ENCODE assay signal across 11 cellular contexts in the genomic region with DNA sequence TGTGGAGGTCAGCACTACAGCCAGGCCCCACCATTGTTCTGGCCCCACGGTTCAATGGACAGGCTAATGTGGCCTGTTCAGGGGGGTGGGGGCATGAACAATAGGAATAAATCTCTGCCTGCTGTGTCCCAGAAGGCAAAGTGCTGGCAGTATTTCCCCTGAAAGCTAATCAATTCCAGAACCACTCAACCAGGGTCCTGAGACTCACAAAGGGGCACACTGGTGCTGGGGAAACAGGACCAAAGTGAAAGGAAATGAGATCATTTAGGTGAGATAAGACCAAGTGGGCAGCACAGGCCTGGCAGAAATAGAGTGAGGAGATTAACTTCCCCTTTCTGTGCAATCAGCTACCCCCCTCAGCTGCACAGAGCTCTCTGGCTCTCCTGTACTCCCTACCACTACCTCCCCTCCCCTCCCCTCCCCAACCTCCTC. TPM values are rescaled to one million over a fixed set of nuclear protein-coding genes. Genes with fewer than 3 reads are reported as not detected.
A peak's percentile ranks its signal among the peaks of the same experiment; 100 is the strongest.
DNase-seq lines count a peak whose midpoint lies in the region; ATAC-seq, FAIRE-seq and TF ChIP-seq lines count a peak whose summit lies in the region.
"Had no signal": no experiment of that assay in that cellular context is flagged by ENCODE, and none has a peak within 500 bp of the region (broad histone marks: within the 10 kb centered on the region; RNA-seq: fewer than 3 reads in every experiment).

No MANE protein-coding gene starts in this region.

- H3K79me2 ChIP-seq in OCI-LY7 (ENCODE audit: insufficient read depth, low read depth, low read length), result no peaks in the 10 kb centered on the region

- BruUV-seq in OCI-LY7 (replicated peaks; lab: Mats Ljungman, UMichigan), result no TSS peak

- H3K27ac ChIP-seq in OCI-LY7 (ENCODE audit: low read depth, low read length, poor library complexity, severe bottlenecking), result peak overlapping the region; percentile 76

- FAIRE-seq in D721Med (lab: Jason Lieb, UNC), result no peak

- H3K36me3 ChIP-seq in OCI-LY7 (ENCODE audit: insufficient read depth, low read length), result no peaks in the 10 kb centered on the region; the same call in 1 of the 2 replicates

- CTCF ChIA-PET in OCI-LY7 (lab: Charles Lee; ENCODE audit: unreplicated experiment), result interaction anchor here (0.5 to 1.6 kb wide), 4 partner anchors 8 to 278 kb away, joined by 3 to 6 read pairs (median 4); no protein-coding TSS in a partner anchor

- POLR2A ChIA-PET in OCI-LY7 (lab: Charles Lee), result interaction anchor here (0.6 to 4.7 kb wide), 8 partner anchors 14 to 589 kb away, joined by 3 to 38 read pairs (median 4); a partner anchor contains a TSS

- no peak overlapping the region for H3K4me3 Mint-ChIP-seq in nephron progenitor cell
- H3K4me3 Mint-ChIP-seq: natural killer cell had no signal

- no peaks in the 10 kb centered on the region for H3K9me3 ChIP-seq in OCI-LY7 (ENCODE audit: low read length)

- H3K4me3 ChIP-seq in OCI-LY7 (ENCODE audit: low read depth, low read length, poor library complexity, severe bottlenecking), result peak overlapping the region; percentile 17

- peak overlapping the region; percentile 74; the same call in 1 of the 2 replicates for H2AFZ ChIP-seq in OCI-LY7 (ENCODE audit: low read length)

- H3K4me1 Mint-ChIP-seq in nephron progenitor cell, result peaks cover 72% of the 10 kb centered on the region

- TF ChIP-seq CTCF in OCI-LY7 (conservative IDR thresholded peaks at IDR 0.05; ENCODE audit: low read length) (no peak), nephron progenitor cell (IDR thresholded peaks at IDR 0.05) (no peak), D721Med (IDR thresholded peaks at IDR 0.05; ENCODE audit: insufficient read depth, missing control alignments) (no peak)

- peak; percentile 87 for DNase-seq in OCI-LY7 (ENCODE audit: low spot score)
- DNase-seq in nephron progenitor cell, result peak; percentile 38
- DNase-seq in HuH-7.5 (ENCODE audit: low spot score), result no peak
- DNase-seq in D721Med (ENCODE audit: insufficient read length, low spot score), result no peak
- DNase-seq in activated CD4-positive, alpha-beta T cell treated with anti-CD3 and anti-CD28 coated beads, Interleukin-2, amount 50 U/mL, for 48 hours, result no peak
- no peak for DNase-seq in stimulated activated CD4-positive, alpha-beta T cell treated with anti-CD3 and anti-CD28 coated beads, Interleukin-15, amount 100 ng/mL, for 24 hours
- DNase-seq: natural killer cell; stimulated activated naive CD4-positive, alpha-beta T cell treated with Interleukin-2 at 50 U/mL for 16 hours had no signal

- H4K20me1 ChIP-seq in OCI-LY7 (ENCODE audit: insufficient read depth, low read length), result no peaks in the 10 kb centered on the region

- peaks cover 15% of the 10 kb centered on the region for H3K9me3 Mint-ChIP-seq in nephron progenitor cell
- H3K9me3 Mint-ChIP-seq: natural killer cell had no signal

- H3K4me1 ChIP-seq in OCI-LY7 (ENCODE audit: insufficient read depth, low read length, poor library complexity, severe bottlenecking), result peaks cover 63% of the 10 kb centered on the region

- no peaks in the 10 kb centered on the region for H3K9me2 ChIP-seq in OCI-LY7 (ENCODE audit: insufficient read depth, low read length)

- H3K27ac Mint-ChIP-seq in nephron progenitor cell, result peak overlapping the region; percentile 32
- H3K27ac Mint-ChIP-seq: natural killer cell had no signal

- intact Hi-C loops in OCI-LY7 (cut with micrococcal nuclease; ENCODE audit: unreplicated experiment), result loop anchor here (5.0 to 10.0 kb wide), 2 partner anchors 378 to 595 kb away; a partner anchor contains a TSS

- no peaks in the 10 kb centered on the region for H3K27me3 Mint-ChIP-seq in nephron progenitor cell (ENCODE audit: low read depth, poor library complexity)

- peaks cover 4% of the 10 kb centered on the region for H3K36me3 Mint-ChIP-seq in nephron progenitor cell (ENCODE audit: low read depth)
- H3K36me3 Mint-ChIP-seq: natural killer cell had no signal

- ATAC-seq in GM19035 (IDR thresholded peaks at IDR 0.05; ENCODE audit: unreplicated experiment) (peak; percentile 40), HG02943 (IDR thresholded peaks at IDR 0.05; ENCODE audit: low read depth, unreplicated experiment) (peak; percentile 63)
- ATAC-seq: HCT116 had no signal

- H3K4me2 ChIP-seq in OCI-LY7 (ENCODE audit: low read length), result peak overlapping the region; percentile 67

RNA-seq across cellular contexts. Expression of a gene that starts 11.5 kb away (rescaled TPM):
- total RNA-seq in OCI-LY7 (2014; rRNA removed; shearing (Covaris generic)), result 6.5 and 7.0 TPM in 2 replicates
- 3.5 and 6.5 TPM in 2 replicates for total RNA-seq in OCI-LY7 (2022)

RNA-seq across cellular contexts. Expression of a gene that starts 34.5 kb away (rescaled TPM):
- 24.2 and 27.0 TPM in 2 replicates for total RNA-seq in OCI-LY7 (2014; rRNA removed; shearing (Covaris generic))
- total RNA-seq in OCI-LY7 (2022), result 21.3 and 21.9 TPM in 2 replicates

RNA-seq across cellular contexts. Expression of a gene that starts 37.9 kb away (rescaled TPM):
- 73.0 and 78.7 TPM in 2 replicates for total RNA-seq in OCI-LY7 (2014; rRNA removed; shearing (Covaris generic))
- 53.2 and 61.1 TPM in 2 replicates for total RNA-seq in OCI-LY7 (2022)

Comparison
In these comparisons a context has a peak if more than half of its experiments do, and no peak if none do; other contexts are left out.
1. DNase-seq: peak in OCI-LY7 (single experiment) and nephron progenitor cell (single experiment); none in HuH-7.5 (single experiment), D721Med (single experiment), activated CD4-positive, alpha-beta T cell treated with anti-CD3 and anti-CD28 coated beads, Interleukin-2, amount 50 U/mL, for 48 hours (0 of 2) and stimulated activated CD4-positive, alpha-beta T cell treated with anti-CD3 and anti-CD28 coated beads, Interleukin-15, amount 100 ng/mL, for 24 hours (single experiment).